11 cellular contexts compared by ENCODE assay signal in the genomic region with DNA sequence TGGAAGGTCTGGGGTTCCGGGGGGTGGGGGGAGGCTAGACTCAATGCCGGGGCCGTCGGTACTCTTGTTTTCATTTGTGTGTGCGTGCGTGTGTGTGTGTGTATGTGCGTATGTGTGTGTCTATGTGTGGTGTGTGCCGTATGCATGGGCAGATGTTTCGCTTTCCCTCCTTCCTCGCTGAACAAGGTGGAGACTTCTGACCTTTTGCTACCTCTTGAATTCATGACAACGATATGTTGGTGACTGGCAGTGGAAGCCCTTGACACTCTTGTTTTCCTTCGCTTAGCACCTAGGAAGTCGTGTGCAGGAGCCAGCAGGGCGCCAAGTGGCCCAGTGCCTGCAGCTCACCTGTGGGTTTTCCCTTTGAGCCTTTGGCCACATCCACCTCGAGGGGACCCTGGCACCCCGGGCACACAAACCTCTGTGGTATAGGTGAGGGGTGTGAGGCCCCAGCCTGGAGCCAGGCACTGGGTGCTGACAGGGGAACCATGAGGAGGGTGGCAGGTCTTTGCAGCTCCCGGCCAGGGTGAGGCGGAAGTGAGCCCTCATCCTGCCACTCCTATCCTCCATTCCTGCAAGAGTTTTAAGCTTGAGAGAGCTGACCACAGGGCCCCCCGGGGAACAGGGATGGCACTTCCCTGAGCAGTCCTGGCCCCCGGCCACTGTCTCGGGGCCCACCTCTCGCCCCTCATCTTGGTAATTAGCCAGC. TPM values are rescaled to one million over a fixed set of nuclear protein-coding genes. Genes with fewer than 3 reads are reported as not detected.
DNase-seq lines count a peak whose midpoint lies in the region; ATAC-seq and TF ChIP-seq lines count a peak whose summit lies in the region.
"Had no signal": no experiment of that assay in that cellular context is flagged by ENCODE, and none has a peak within 500 bp of the region (broad histone marks: within the 10 kb centered on the region; RNA-seq: fewer than 3 reads in every experiment).

No MANE protein-coding gene starts in this region.

- H3K27me3 ChIP-seq in H9 (ENCODE audit: insufficient read depth, low read length) = no peaks in the 10 kb centered on the region
- no peaks in the 10 kb centered on the region for H3K27me3 ChIP-seq in CD4-positive, alpha-beta memory T cell (ENCODE audit: insufficient read depth, low read length)

- WGBS in H9 (ENCODE audit: extremely low coverage, insufficient read length, low lambda C conversion rate) = no CpG with 5 or more reads among the region's 22 CpGs

- H3K79me2 ChIP-seq in H9 (ENCODE audit: insufficient read depth, low read length) = no peaks in the 10 kb centered on the region

- peak; percentile 15 for ATAC-seq in mucosa of descending colon

- H3K4ac ChIP-seq in H9 (ENCODE audit: low read depth, low read length) = no peak overlapping the region

- H3K4me3 Mint-ChIP-seq in H9 = no peak overlapping the region
- H3K4me3 Mint-ChIP-seq in CD4-positive, alpha-beta memory T cell = no peak overlapping the region
- H3K4me3 Mint-ChIP-seq: mesothelial cell of epicardium had no signal

- H2BK20ac ChIP-seq in H9 (ENCODE audit: low read depth, low read length, poor library complexity, severe bottlenecking) = no peak overlapping the region

- in situ Hi-C loops in astrocyte of the spinal cord (cut with HindIII; ENCODE audit: low sequenced_read_pairs) = no loop called here

- peaks cover 5% of the 10 kb centered on the region for H3K79me1 ChIP-seq in H9 (ENCODE audit: insufficient read depth, low read depth, low read length, poor library complexity, severe bottlenecking)

- TF ChIP-seq CTCF in AG09319 (IDR thresholded peaks at IDR 0.05; ENCODE audit: low read depth, low read length) (peak; percentile 0), H9 (conservative IDR thresholded peaks at IDR 0.05) (peak; percentile 66), astrocyte of the spinal cord (IDR thresholded peaks at IDR 0.05; ENCODE audit: low read depth, low read length) (peak; percentile 16), mucosa of descending colon (IDR thresholded peaks at IDR 0.05) (no peak)

- no peak overlapping the region for H2AFZ ChIP-seq in H9 (ENCODE audit: low read length)

- H3K27ac Mint-ChIP-seq in H9 = peak overlapping the region in 2 of 3 experiments; percentile 35 to 53; a peak in 3 of 7 replicates
- H3K27ac Mint-ChIP-seq in CD4-positive, alpha-beta memory T cell = no peak overlapping the region

- POLR2A ChIA-PET in CD4-positive, alpha-beta memory T cell (lab: Charles Lee; ENCODE audit: partially characterized antibody) = no interaction called here

- H3K23me2 ChIP-seq in H9 (ENCODE audit: insufficient read length, low read depth, low read length, poor library complexity, severe bottlenecking) = no peaks in the 10 kb centered on the region

- no peak overlapping the region for H4K8ac ChIP-seq in H9 (replicated peaks; ENCODE audit: insufficient read length, low read depth, low read length)

- CTCF ChIA-PET in CD4-positive, alpha-beta memory T cell (lab: Charles Lee; ENCODE audit: partially characterized antibody) = no interaction called here

- no peak overlapping the region for H4K91ac ChIP-seq in H9 (ENCODE audit: insufficient read length, low read depth, low read length)

- H3K36me3 Mint-ChIP-seq in H9 (ENCODE audit: insufficient read depth in 1 of 3, low read depth in 3 of 3) = peaks cover 5 to 30% (median 21%) of the 10 kb centered on the region in 3 experiments; a peak in 6 of 7 replicates
- H3K36me3 Mint-ChIP-seq in CD4-positive, alpha-beta memory T cell = peaks cover 3 to 21% of the 10 kb centered on the region in 2 donors
- H3K36me3 Mint-ChIP-seq: mesothelial cell of epicardium had no signal

- H3K4me3 ChIP-seq in astrocyte of the spinal cord (ENCODE audit: low read depth, low read length) (no peak overlapping the region), mucosa of descending colon (no peak overlapping the region)
- no peak overlapping the region for H3K4me3 ChIP-seq in CD4-positive, alpha-beta memory T cell (ENCODE audit: low read length in 2 of 2)

- H3T11ph ChIP-seq in H9 (ENCODE audit: low read length) = no peak overlapping the region

- H3K27ac ChIP-seq in H9 (ENCODE audit: insufficient read length, low read depth, low read length) = no peak overlapping the region
- no peak overlapping the region for H3K27ac ChIP-seq in CD4-positive, alpha-beta memory T cell (ENCODE audit: low read depth, low read length)
- H3K27ac ChIP-seq: KMS-11 had no signal

- H2BK15ac ChIP-seq in H9 (ENCODE audit: low read depth, low read length) = no peak overlapping the region

- H3K4me2 ChIP-seq in H9 (ENCODE audit: insufficient read depth, insufficient read length, low read length) = no peak overlapping the region
- H3K4me2 ChIP-seq: KMS-11 had no signal

- H3K4me1 Mint-ChIP-seq in H9 = peaks cover 16 to 41% of the 10 kb centered on the region in 2 experiments
- peaks cover 0 to 2% (median 0%) of the 10 kb centered on the region in 4 donors for H3K4me1 Mint-ChIP-seq in CD4-positive, alpha-beta memory T cell

- H3K9me3 ChIP-seq in H9 (ENCODE audit: control insufficient read depth, low read depth, low read length) (no peaks in the 10 kb centered on the region), mucosa of descending colon (no peaks in the 10 kb centered on the region)
- H3K9me3 ChIP-seq in CD4-positive, alpha-beta memory T cell (ENCODE audit: control insufficient read depth in 1 of 2, low read length in 2 of 2) = no peaks in the 10 kb centered on the region

- no peak overlapping the region for H3K56ac ChIP-seq in H9 (ENCODE audit: insufficient read length, low read depth, low read length)

- H3K36me3 ChIP-seq in mucosa of descending colon (ENCODE audit: low read depth) = peaks cover 7% of the 10 kb centered on the region
- H3K36me3 ChIP-seq in CD4-positive, alpha-beta memory T cell (ENCODE audit: insufficient read depth, low read length) = peaks cover 26% of the 10 kb centered on the region

- no peak overlapping the region for H4K5ac ChIP-seq in H9 (ENCODE audit: insufficient read length, low read depth, low read length)

- H3K23ac ChIP-seq in H9 (ENCODE audit: insufficient read length, low read depth, low read length) = no peak overlapping the region

- no peak overlapping the region for H3K9ac ChIP-seq in H9 (ENCODE audit: extremely low read depth, insufficient read length, low read length)
- H3K9ac ChIP-seq: KMS-11 had no signal

- no peak overlapping the region for H3K14ac ChIP-seq in H9 (ENCODE audit: insufficient read depth, low read length)

- intact Hi-C loops in mucosa of descending colon (cut with DNase I, micrococcal nuclease) = no loop called here
- intact Hi-C loops in CD4-positive, alpha-beta memory T cell (cut with micrococcal nuclease) = no loop called here

- no peaks in the 10 kb centered on the region; the same call in 1 of the 2 replicates for H3K4me1 ChIP-seq in H9 (ENCODE audit: insufficient read depth, low read length)
- no peaks in the 10 kb centered on the region for H3K4me1 ChIP-seq in mucosa of descending colon (ENCODE audit: low read depth)
- no peaks in the 10 kb centered on the region for H3K4me1 ChIP-seq in CD4-positive, alpha-beta memory T cell (ENCODE audit: insufficient read depth, low read length)

- no peak overlapping the region for H2BK120ac ChIP-seq in H9 (ENCODE audit: low read depth, low read length, poor library complexity, severe bottlenecking)

- no peak overlapping the region for H2BK5ac ChIP-seq in H9 (ENCODE audit: insufficient read length, low read length)

- no peaks in the 10 kb centered on the region for H4K20me1 ChIP-seq in H9 (ENCODE audit: control insufficient read depth, insufficient read depth, insufficient read length)

- no peak overlapping the region for H2BK12ac ChIP-seq in H9 (ENCODE audit: insufficient read length, low read depth, low read length)

- H3K9me3 Mint-ChIP-seq in H9 = no peaks in the 10 kb centered on the region
- H3K9me3 Mint-ChIP-seq in CD4-positive, alpha-beta memory T cell = peaks cover 0 to 2% (median 0%) of the 10 kb centered on the region in 8 donors
- H3K9me3 Mint-ChIP-seq: mesothelial cell of epicardium had no signal

- DNase-seq in AG09319 (ENCODE audit: extremely low read depth, low read depth) (no peak), H9 (peak; percentile 63), astrocyte of the spinal cord (ENCODE audit: low read depth, low spot score) (no peak), mucosa of descending colon (peak in 2 of 3 donors; percentile 16 to 19), NCI-H526 (lab: John Stamatoyannopoulos, UW) (no peak), foreskin melanocyte (no peak), T-helper 2 cell (no peak)
- DNase-seq in CD4-positive, alpha-beta memory T cell = no peak
- DNase-seq: NCI-H524 treated with DMSO at 0.1 percent for 48 hours had no signal

- no peak overlapping the region for H3K18ac ChIP-seq in H9 (ENCODE audit: insufficient read length, low read depth, low read length)

- no peak overlapping the region for H2AK5ac ChIP-seq in H9 (ENCODE audit: insufficient read length, low read length)

- H3K27me3 Mint-ChIP-seq in H9 (ENCODE audit: low read depth) = no peaks in the 10 kb centered on the region
- H3K27me3 Mint-ChIP-seq in CD4-positive, alpha-beta memory T cell = no peaks in the 10 kb centered on the region

RNA-seq across cellular contexts. Expression of a gene that starts 19.3 kb away (rescaled TPM):
- 3.3 and 4.2 TPM in 2 replicates for total RNA-seq in H9 (2021)
- total RNA-seq in mucosa of descending colon = 1 to 10 TPM; 1.3 to 2.9 (median 2.1) TPM
- total RNA-seq in CD4-positive, alpha-beta memory T cell = 1 to 10 TPM; 3.5 to 4.8 TPM
- 1 to 10 TPM; 3.1 to 3.6 TPM for polyA plus RNA-seq in CD4-positive, alpha-beta memory T cell

RNA-seq across cellular contexts. Expression of a gene that starts 30.7 kb away (rescaled TPM):
- 22.8 and 24.9 TPM in 2 replicates for total RNA-seq in H9 (2021)
- total RNA-seq in mucosa of descending colon = 1 to 10 TPM; 6.0 to 6.2 (median 6.0) TPM
- 10 to 100 TPM in 1 of 2 experiments, 1 to 10 TPM in 1; 8.9 to 10.6 TPM for total RNA-seq in CD4-positive, alpha-beta memory T cell
- under 1 TPM; 0.21 to 0.91 TPM for polyA plus RNA-seq in CD4-positive, alpha-beta memory T cell

Comparison
In these comparisons a context has a peak if more than half of its experiments do, and no peak if none do; other contexts are left out.
1. DNase-seq: peak in H9 (single experiment) and mucosa of descending colon (2 of 3); none in AG09319 (single experiment), astrocyte of the spinal cord (single experiment), NCI-H526 (0 of 2), foreskin melanocyte (single experiment), CD4-positive, alpha-beta memory T cell (0 of 5) and T-helper 2 cell (0 of 5).
2. H3K27ac Mint-ChIP-seq: peak in H9 (2 of 3); none in CD4-positive, alpha-beta memory T cell (0 of 7).